ENCODE assay signal across 8 cellular contexts in genomic region chr16:17476414-17477259, GRCh38. TPM values are rescaled to one million over a fixed set of nuclear protein-coding genes. Genes with fewer than 3 reads are reported as not detected.
DNase-seq lines count a peak whose midpoint lies in the region; ATAC-seq and TF ChIP-seq lines count a peak whose summit lies in the region.

No MANE protein-coding gene starts in this region.

- no peaks in the 10 kb centered on the region for H3K9me3 Mint-ChIP-seq in CD8-positive, alpha-beta T cell
- peaks cover 13% of the 10 kb centered on the region for H3K9me3 Mint-ChIP-seq in WTC11
- H3K9me3 Mint-ChIP-seq in endodermal cell, result peaks cover 7% of the 10 kb centered on the region

- no peak overlapping the region for H3K27ac Mint-ChIP-seq in CD8-positive, alpha-beta T cell
- H3K27ac Mint-ChIP-seq in WTC11 (peak overlapping the region; percentile 64), endodermal cell (peak overlapping the region; percentile 78)

- DNase-seq in CD8-positive, alpha-beta T cell, result peak in 5 of 7 experiments; percentile 18 to 73 (median 45)
- DNase-seq in NCI-H2171 (lab: John Stamatoyannopoulos, UW) (peak; percentile 83), WTC11 (ENCODE audit: low spot score) (peak; percentile 77), endodermal cell (peak; percentile 92), midbrain (lab: John Stamatoyannopoulos, UW) (peak; percentile 58)

- peaks cover 11% of the 10 kb centered on the region for H3K4me1 ChIP-seq in CD8-positive, alpha-beta T cell (ENCODE audit: insufficient read depth, low read length)
- peaks cover 4% of the 10 kb centered on the region for H3K4me1 ChIP-seq in endodermal cell (ENCODE audit: control insufficient read depth, insufficient read depth, low read length)

- peak; percentile 34 for TF ChIP-seq CTCF in CD8-positive, alpha-beta T cell (IDR thresholded peaks at IDR 0.05)
- no peak for TF ChIP-seq CTCF in WTC11 (IDR thresholded peaks at IDR 0.05)
- peak; percentile 77 for TF ChIP-seq CTCF in endodermal cell (conservative IDR thresholded peaks at IDR 0.05)

- H3K36me3 Mint-ChIP-seq in CD8-positive, alpha-beta T cell, result no peaks in the 10 kb centered on the region
- H3K36me3 Mint-ChIP-seq in WTC11 (no peaks in the 10 kb centered on the region), endodermal cell (ENCODE audit: low read depth) (no peaks in the 10 kb centered on the region)

- H3K9me3 ChIP-seq in CD8-positive, alpha-beta T cell (ENCODE audit: low read length), result no peaks in the 10 kb centered on the region
- no peaks in the 10 kb centered on the region for H3K9me3 ChIP-seq in endodermal cell (ENCODE audit: control insufficient read depth, low read length)

- H3K9ac ChIP-seq in endodermal cell (ENCODE audit: extremely low read depth, low read length, poor library complexity, severe bottlenecking), result no peak overlapping the region

- POLR2A ChIA-PET in CD8-positive, alpha-beta T cell (lab: Charles Lee), result interaction anchor here (1.1 kb wide), 1 partner anchor 27 kb away, joined by 4 read pairs; no protein-coding TSS in a partner anchor
- POLR2A ChIA-PET in WTC11 (lab: Charles Lee), result interaction anchor here (0.6 kb wide), 1 partner anchor 360 kb away, joined by 3 read pairs; no protein-coding TSS in a partner anchor

- H3K27me3 ChIP-seq in CD8-positive, alpha-beta T cell (ENCODE audit: insufficient read depth, low read length), result no peaks in the 10 kb centered on the region
- H3K27me3 ChIP-seq in endodermal cell (ENCODE audit: control insufficient read depth, insufficient read depth, low read length, poor library complexity, severe bottlenecking), result no peaks in the 10 kb centered on the region

- H3K4me1 Mint-ChIP-seq in CD8-positive, alpha-beta T cell (ENCODE audit: low read depth), result peaks cover 27% of the 10 kb centered on the region
- H3K4me1 Mint-ChIP-seq in WTC11 (peaks cover 21% of the 10 kb centered on the region), endodermal cell (peaks cover 19% of the 10 kb centered on the region)

- CTCF ChIA-PET in CD8-positive, alpha-beta T cell (lab: Charles Lee), result interaction anchor here (1.0 to 2.2 kb wide), 4 partner anchors 66 to 104 kb away, joined by 3 to 7 read pairs (median 4); no protein-coding TSS in a partner anchor
- CTCF ChIA-PET in WTC11 (lab: Charles Lee), result interaction anchor here (0.5 to 1.6 kb wide), 12 partner anchors 9 to 282 kb away, joined by 3 to 11 read pairs (median 3); no protein-coding TSS in a partner anchor

- no peak overlapping the region for H3K27ac ChIP-seq in CD8-positive, alpha-beta T cell (ENCODE audit: low read depth, low read length)
- no peak overlapping the region for H3K27ac ChIP-seq in endodermal cell (ENCODE audit: low read depth, low read length)

- no peak overlapping the region for H3K4me3 ChIP-seq in CD8-positive, alpha-beta T cell (ENCODE audit: low read depth, low read length)
- no peak overlapping the region for H3K4me3 ChIP-seq in endodermal cell (ENCODE audit: low read length)

- H3K36me3 ChIP-seq in CD8-positive, alpha-beta T cell (ENCODE audit: insufficient read depth, low read length), result no peaks in the 10 kb centered on the region
- H3K36me3 ChIP-seq in endodermal cell (ENCODE audit: control insufficient read depth, insufficient read depth, low read length), result no peaks in the 10 kb centered on the region

- 38 to 62% methylated on average over 7 to 11 of the region's 11 CpGs for WGBS in endodermal cell (ENCODE audit: insufficient coverage in 1 of 2, insufficient read length in 1 of 2), 2 experiments

- H3K27me3 Mint-ChIP-seq in CD8-positive, alpha-beta T cell (ENCODE audit: low read depth), result peaks cover 13% of the 10 kb centered on the region
- H3K27me3 Mint-ChIP-seq in WTC11 (ENCODE audit: low read depth) (peaks cover 2% of the 10 kb centered on the region; the same call in 1 of the 2 replicates), endodermal cell (ENCODE audit: insufficient read depth) (peaks cover 8% of the 10 kb centered on the region)

- ATAC-seq in CD8-positive, alpha-beta T cell, result peak; percentile 76
- ATAC-seq in GM21390 (IDR thresholded peaks at IDR 0.05; ENCODE audit: unreplicated experiment) (peak; percentile 73), WTC11 (peak; percentile 96), HG03159 (IDR thresholded peaks at IDR 0.05; ENCODE audit: unreplicated experiment) (no peak), GM21447 (IDR thresholded peaks at IDR 0.05; ENCODE audit: unreplicated experiment) (no peak)

- intact Hi-C loops in CD8-positive, alpha-beta T cell (cut with DNase I, micrococcal nuclease), result loop anchor here (2.0 to 10.0 kb wide), 4 partner anchors 54 to 462 kb away; no protein-coding TSS in a partner anchor

- H3K4me3 Mint-ChIP-seq in CD8-positive, alpha-beta T cell, result no peak overlapping the region
- H3K4me3 Mint-ChIP-seq in WTC11 (no peak overlapping the region), endodermal cell (no peak overlapping the region)

TF ChIP-seq in WTC11, 78 proteins besides CTCF, POLR2A, EP300 and RAD21 (continues in another document):
- TF ChIP-seq TCF7 (CRISPR knock-in tag; IDR thresholded peaks at IDR 0.05; ENCODE audit: low read depth) (no peak), NR3C1 (CRISPR knock-in tag; conservative IDR thresholded peaks at IDR 0.05; ENCODE audit: low read depth) (no peak), ZNF138 (CRISPR knock-in tag; conservative IDR thresholded peaks at IDR 0.05) (no peak), JUN (CRISPR knock-in tag; IDR thresholded peaks at IDR 0.05) (no peak), CDX4 (CRISPR knock-in tag; IDR thresholded peaks at IDR 0.05; ENCODE audit: borderline replicate concordance) (no peak), ZNF425 (CRISPR knock-in tag; conservative IDR thresholded peaks at IDR 0.05) (no peak), ATF3 (CRISPR knock-in tag; conservative IDR thresholded peaks at IDR 0.05) (no peak), E2F1 (CRISPR knock-in tag; IDR thresholded peaks at IDR 0.05) (no peak), ZNF423 (CRISPR knock-in tag; IDR thresholded peaks at IDR 0.05) (no peak), TEAD1 (CRISPR knock-in tag; IDR thresholded peaks at IDR 0.05) (no peak), MXD4 (CRISPR knock-in tag; IDR thresholded peaks at IDR 0.05; ENCODE audit: borderline replicate concordance) (no peak), USF1 (CRISPR knock-in tag; IDR thresholded peaks at IDR 0.05) (no peak), ZNF512 (CRISPR knock-in tag; IDR thresholded peaks at IDR 0.05; ENCODE audit: borderline replicate concordance) (no peak)

RNA-seq across cellular contexts. Expression of gene XYLT1, which starts 5.9 kb away (rescaled TPM):
- total RNA-seq in CD8-positive, alpha-beta T cell, result 10 to 100 TPM; 14.1 to 16.1 TPM
- 16.0 to 25.0 TPM (median 20.5 TPM) in 3 replicates for total RNA-seq in WTC11 (2021)
- 10 to 100 TPM; 26.8 to 28.5 TPM for total RNA-seq in endodermal cell
- 11.9 TPM for polyA plus RNA-seq in endodermal cell (2013, experiment 1 of 2)
- polyA plus RNA-seq in endodermal cell (2013, experiment 2 of 2), result 13.2 TPM

Comparison
In these comparisons a context has a peak if more than half of its experiments do, and no peak if none do; other contexts are left out.
1. ATAC-seq: peak in CD8-positive, alpha-beta T cell (single experiment), GM21390 (single experiment) and WTC11 (single experiment); none in HG03159 (single experiment) and GM21447 (single experiment).
2. Peak in every context shown above with its lines, with median percentiles within 50 percentile points of each other: DNase-seq.